In the genomic region with DNA sequence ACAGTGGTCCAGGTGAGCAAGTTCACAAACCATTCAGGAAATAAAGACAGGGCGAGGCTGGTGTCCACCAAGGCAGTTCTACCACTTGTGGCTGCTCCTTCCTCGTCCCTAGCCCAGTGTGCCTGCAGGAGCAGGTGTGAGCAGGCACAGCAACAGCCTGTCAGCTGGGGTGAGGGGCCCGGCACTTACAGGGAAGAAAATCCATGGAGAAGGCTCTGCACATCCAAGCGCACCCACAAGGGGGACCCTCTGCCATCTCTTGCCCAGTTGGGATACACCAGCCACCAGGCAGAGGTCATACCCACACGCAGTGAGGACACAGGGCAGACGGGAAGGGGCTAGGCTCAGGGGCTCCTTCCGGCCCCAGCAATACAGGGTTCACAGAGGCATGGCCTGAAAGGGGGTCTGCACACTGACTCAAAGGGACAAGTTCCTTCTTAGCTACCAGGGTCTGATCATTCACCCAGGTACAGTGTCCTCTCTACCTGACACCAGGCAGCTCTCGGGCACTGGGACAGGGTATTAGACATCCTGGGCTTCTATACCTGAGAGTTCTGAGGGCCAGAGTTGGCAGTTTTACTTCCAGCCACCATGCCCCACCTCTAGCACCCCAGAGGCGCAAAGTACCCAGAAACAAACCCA, we compare ENCODE assay signal across 8 cellular contexts. TPM values are rescaled to one million over a fixed set of nuclear protein-coding genes. Genes with fewer than 3 reads are reported as not detected.
DNase-seq lines count a peak whose midpoint lies in the region; ATAC-seq and TF ChIP-seq lines count a peak whose summit lies in the region.

No MANE protein-coding gene starts in this region.

- H4K20me1 ChIP-seq in GM23248 (ENCODE audit: insufficient read depth): no peaks in the 10 kb centered on the region
- H4K20me1 ChIP-seq in OCI-LY1 (ENCODE audit: insufficient read depth, low read length): no peaks in the 10 kb centered on the region

- H3K9me3 ChIP-seq in GM23248 (ENCODE audit: low read depth) (no peaks in the 10 kb centered on the region), OCI-LY1 (ENCODE audit: low read length) (no peaks in the 10 kb centered on the region), right lobe of liver (no peaks in the 10 kb centered on the region), vagina (no peaks in the 10 kb centered on the region)

- no peaks in the 10 kb centered on the region for H3K79me2 ChIP-seq in GM23248 (ENCODE audit: insufficient read depth)
- H3K79me2 ChIP-seq in OCI-LY1 (ENCODE audit: insufficient read depth, low read length): no peaks in the 10 kb centered on the region

- no peaks in the 10 kb centered on the region for H3F3A ChIP-seq in GM23248 (ENCODE audit: insufficient read depth)
- H3F3A ChIP-seq in OCI-LY1 (ENCODE audit: insufficient read depth, low read length): no peaks in the 10 kb centered on the region

- WGBS in GM23248 (ENCODE audit: low coverage in 1 of 2, low lambda C conversion rate in 2 of 2, missing lambda C conversion rate in 2 of 2), 2 experiments: 84 to 93% methylated on average over 9 of the region's 9 CpGs
- no CpG with 5 or more reads among the region's 9 CpGs for WGBS in right lobe of liver (ENCODE audit: insufficient coverage, low coverage, low lambda C conversion rate, missing lambda C conversion rate)

- in situ Hi-C loops in GM23248 (cut with MboI): no loop called here

- H3K9ac ChIP-seq in GM23248 (no peak overlapping the region), OCI-LY1 (ENCODE audit: low read length) (no peak overlapping the region)

- ATAC-seq in right lobe of liver: peak; percentile 59 to 68 (median 62)
- ATAC-seq in HG02970 (IDR thresholded peaks at IDR 0.05; ENCODE audit: low FRiP score, unreplicated experiment): no peak

- H3K4me2 ChIP-seq in GM23248 (ENCODE audit: unreplicated experiment) (no peak overlapping the region), OCI-LY1 (ENCODE audit: low read length) (no peak overlapping the region)

- H3K36me3 ChIP-seq in GM23248 (ENCODE audit: low read depth) (0 out of 2 replicates have a peak, but pooled peaks cover 4% of the 10 kb centered on the region), OCI-LY1 (ENCODE audit: insufficient read depth, low read length) (peaks cover 61% of the 10 kb centered on the region), right lobe of liver (peaks cover 0 to 54% (median 26%) of the 10 kb centered on the region in 4 donors), vagina (peaks cover 0 to 55% of the 10 kb centered on the region in 2 donors)

- H2AFZ ChIP-seq in GM23248 (no peak overlapping the region), OCI-LY1 (ENCODE audit: low read length) (no peak overlapping the region)

- intact Hi-C loops in right lobe of liver (cut with DNase I) (no loop called here), vagina (cut with DNase I) (no loop called here)

- H3K4me3 ChIP-seq in GM23248 (no peak overlapping the region), OCI-LY1 (ENCODE audit: low read depth, low read length, poor library complexity, severe bottlenecking) (no peak overlapping the region), right lobe of liver (no peak overlapping the region), vagina (no peak overlapping the region)

- DNase-seq in Ammon's horn (ENCODE audit: low spot score): peak; percentile 73
- peak; percentile 52 for DNase-seq in GM23248
- DNase-seq in right lobe of liver: peak in 1 of 3 donors; percentile 39
- DNase-seq in vagina (ENCODE audit: extremely low spot score in 2 of 2): no peak
- no peak for DNase-seq in NCI-H774 (lab: John Stamatoyannopoulos, UW)

- TF ChIP-seq POLR2A in right lobe of liver (IDR thresholded peaks at IDR 0.05) (no peak), vagina (IDR thresholded peaks at IDR 0.05) (no peak)

- H3K27me3 ChIP-seq in GM23248 (replicated peaks; ENCODE audit: insufficient read depth) (no peaks in the 10 kb centered on the region), OCI-LY1 (ENCODE audit: insufficient read depth, low read length) (no peaks in the 10 kb centered on the region), right lobe of liver (no peaks in the 10 kb centered on the region), vagina (no peaks in the 10 kb centered on the region)

- H3K27ac ChIP-seq in GM23248 (no peak overlapping the region), OCI-LY1 (ENCODE audit: low read depth, low read length, poor library complexity, severe bottlenecking) (no peak overlapping the region), cingulate gyrus (ENCODE audit: low read depth, low read length) (peak overlapping the region; percentile 30), right lobe of liver (no peak overlapping the region), vagina (peak overlapping the region; percentile 31)

- H3K9me2 ChIP-seq in GM23248 (ENCODE audit: insufficient read depth) (no peaks in the 10 kb centered on the region), OCI-LY1 (ENCODE audit: low read depth, low read length) (no peaks in the 10 kb centered on the region)

- H3K4me1 ChIP-seq in GM23248 (ENCODE audit: insufficient read depth) (no peaks in the 10 kb centered on the region), OCI-LY1 (ENCODE audit: insufficient read depth, low read length, severe bottlenecking) (no peaks in the 10 kb centered on the region), right lobe of liver (peaks cover 0 to under 1% (median 0%) of the 10 kb centered on the region in 4 donors), vagina (peaks cover 46% of the 10 kb centered on the region)

- TF ChIP-seq CTCF in OCI-LY1 (IDR thresholded peaks at IDR 0.05; ENCODE audit: low read length) (peak; percentile 27; the same call in 1 of the 2 replicates), right lobe of liver (IDR thresholded peaks at IDR 0.05) (peak; percentile 33 to 53 (median 40)), vagina (IDR thresholded peaks at IDR 0.05) (peak in 1 of 3 experiments; percentile 25)

RNA-seq across cellular contexts. Expression of a gene that starts 27.0 kb away (rescaled TPM):
- total RNA-seq in GM23248 (2014; rRNA removed; shearing (Covaris generic)): 14.7 and 20.7 TPM in 2 replicates
- polyA plus RNA-seq in GM23248 (2016; fragmentation: Nextera tagmentation; extraction: Ambion mirVana): 17.7 and 20.3 TPM in 2 replicates
- total RNA-seq in right lobe of liver (10 to 100 TPM; 15.7 to 23.2 (median 18.4) TPM), vagina (13.3 TPM)

RNA-seq across cellular contexts. Expression of a gene that starts 35.4 kb away (rescaled TPM):
- 36.0 and 40.8 TPM in 2 replicates for total RNA-seq in GM23248 (2014; rRNA removed; shearing (Covaris generic))
- polyA plus RNA-seq in GM23248 (2016; fragmentation: Nextera tagmentation; extraction: Ambion mirVana): 60.2 and 61.5 TPM in 2 replicates
- 10 to 100 TPM; 39.7 to 74.7 (median 55.4) TPM for total RNA-seq in right lobe of liver
- total RNA-seq in vagina: 52.8 TPM

RNA-seq across cellular contexts. Expression of a gene that starts 37.1 kb away (rescaled TPM):
- total RNA-seq in GM23248 (2014; rRNA removed; shearing (Covaris generic)): 36.2 and 44.2 TPM in 2 replicates
- polyA plus RNA-seq in GM23248 (2016; fragmentation: Nextera tagmentation; extraction: Ambion mirVana): 37.4 and 37.5 TPM in 2 replicates
- 10 to 100 TPM; 19.9 to 44.0 (median 35.5) TPM for total RNA-seq in right lobe of liver
- 35.6 TPM for total RNA-seq in vagina

RNA-seq across cellular contexts. Expression of a gene that starts 44.6 kb away (rescaled TPM):
- not detected in 2 replicates for total RNA-seq in GM23248 (2014; rRNA removed; shearing (Covaris generic))
- not detected in 2 replicates for polyA plus RNA-seq in GM23248 (2016; fragmentation: Nextera tagmentation; extraction: Ambion mirVana)
- total RNA-seq in right lobe of liver (under 1 TPM in 5 of 6 experiments, not detected in 1; 0.06 to 0.24 (median 0.16) TPM), vagina (not detected)

Comparison
In these comparisons a context has a peak if more than half of its experiments do, and no peak if none do; other contexts are left out.
1. DNase-seq: peak in Ammon's horn (single experiment) and GM23248 (single experiment); none in vagina (0 of 2) and NCI-H774 (single experiment).
2. H3K27ac ChIP-seq: peak in cingulate gyrus (single experiment) and vagina (single experiment); none in GM23248 (single experiment), OCI-LY1 (single experiment) and right lobe of liver (0 of 3).